Comparison of ENCODE assay signal across 3 cellular contexts in genomic region chr12:103913100-103913499, GRCh38.
A peak's percentile ranks its signal among the peaks of the same experiment; 100 is the strongest.
TF ChIP-seq lines count a peak whose summit lies in the region.

No MANE protein-coding gene starts in this region.

TF ChIP-seq in A549, 52 proteins besides CTCF, POLR2A, EP300 and RAD21:
- TF ChIP-seq, protein P1, sequence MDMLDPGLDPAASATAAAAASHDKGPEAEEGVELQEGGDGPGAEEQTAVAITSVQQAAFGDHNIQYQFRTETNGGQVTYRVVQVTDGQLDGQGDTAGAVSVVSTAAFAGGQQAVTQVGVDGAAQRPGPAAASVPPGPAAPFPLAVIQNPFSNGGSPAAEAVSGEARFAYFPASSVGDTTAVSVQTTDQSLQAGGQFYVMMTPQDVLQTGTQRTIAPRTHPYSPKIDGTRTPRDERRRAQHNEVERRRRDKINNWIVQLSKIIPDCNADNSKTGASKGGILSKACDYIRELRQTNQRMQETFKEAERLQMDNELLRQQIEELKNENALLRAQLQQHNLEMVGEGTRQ (IDR thresholded peaks at IDR 0.05) = 0 out of 2 replicates have a peak, but pooled peaks have one; percentile 20
- TF ChIP-seq TFCP2L1 (CRISPR knock-in tag; IDR thresholded peaks at IDR 0.05) (no peak), PHF8 (IDR thresholded peaks at IDR 0.05; ENCODE audit: borderline replicate concordance, low read depth) (no peak), GATA3 (IDR thresholded peaks at IDR 0.05; ENCODE audit: borderline replicate concordance) (no peak), ELK1 (IDR thresholded peaks at IDR 0.05; ENCODE audit: low read depth, low read length) (no peak)
- TF ChIP-seq, protein P2, sequence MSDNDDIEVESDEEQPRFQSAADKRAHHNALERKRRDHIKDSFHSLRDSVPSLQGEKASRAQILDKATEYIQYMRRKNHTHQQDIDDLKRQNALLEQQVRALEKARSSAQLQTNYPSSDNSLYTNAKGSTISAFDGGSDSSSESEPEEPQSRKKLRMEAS (IDR thresholded peaks at IDR 0.05) = no peak

TF ChIP-seq in Ishikawa, 13 proteins besides CTCF, POLR2A, EP300 and RAD21:
- TF ChIP-seq, protein P2 (IDR thresholded peaks at IDR 0.05) = no peak
- TF ChIP-seq NFIC (IDR thresholded peaks at IDR 0.05) (no peak), TEAD4 (IDR thresholded peaks at IDR 0.05) (no peak), YY1 (IDR thresholded peaks at IDR 0.05; ENCODE audit: low read depth) (no peak)
- TF ChIP-seq, protein P3, sequence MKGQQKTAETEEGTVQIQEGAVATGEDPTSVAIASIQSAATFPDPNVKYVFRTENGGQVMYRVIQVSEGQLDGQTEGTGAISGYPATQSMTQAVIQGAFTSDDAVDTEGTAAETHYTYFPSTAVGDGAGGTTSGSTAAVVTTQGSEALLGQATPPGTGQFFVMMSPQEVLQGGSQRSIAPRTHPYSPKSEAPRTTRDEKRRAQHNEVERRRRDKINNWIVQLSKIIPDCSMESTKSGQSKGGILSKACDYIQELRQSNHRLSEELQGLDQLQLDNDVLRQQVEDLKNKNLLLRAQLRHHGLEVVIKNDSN (IDR thresholded peaks at IDR 0.05) = peak; percentile 76

TF ChIP-seq in H1, 55 proteins besides CTCF, POLR2A, EP300 and RAD21:
- TF ChIP-seq POU5F1 (IDR thresholded peaks at IDR 0.05; ENCODE audit: low read depth, low read length) (no peak), BRCA1 (IDR thresholded peaks at IDR 0.05; ENCODE audit: low read depth, low read length) (no peak)
- TF ChIP-seq, protein P4, sequence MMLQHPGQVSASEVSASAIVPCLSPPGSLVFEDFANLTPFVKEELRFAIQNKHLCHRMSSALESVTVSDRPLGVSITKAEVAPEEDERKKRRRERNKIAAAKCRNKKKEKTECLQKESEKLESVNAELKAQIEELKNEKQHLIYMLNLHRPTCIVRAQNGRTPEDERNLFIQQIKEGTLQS (IDR thresholded peaks at IDR 0.05; ENCODE audit: insufficient read depth, low read depth, low read length) = no peak
- TF ChIP-seq, protein P1 (IDR thresholded peaks at IDR 0.05; ENCODE audit: low read length) = peak; percentile 49; the same call in 1 of the 2 replicates
